In genomic region chr9:99466104-99466503, GRCh38 we compare ENCODE assay signal across 13 cellular contexts.
"Had no signal": no experiment of that assay in that cellular context is flagged by ENCODE, and none has a peak within 500 bp of the region (broad histone marks: within the 10 kb centered on the region; RNA-seq: fewer than 3 reads in every experiment).

No MANE protein-coding gene starts in this region.

- H3K4me3 Mint-ChIP-seq: dendritic cell treated with granulocyte-macrophage colony-stimulating factor and Interleukin-4, amounts not matched to agents 40 ng/mL and 50 ng/mL, for 4 days; stimulated activated effector memory CD8-positive, alpha-beta T cell treated with anti-CD3 and anti-CD28 coated beads, Interleukin-12 subunit alpha, Interleukin-12 subunit beta, amount 100 ng/mL, for 72 hours had no signal

- H3K4me1 Mint-ChIP-seq: stimulated activated effector memory CD8-positive, alpha-beta T cell treated with anti-CD3 and anti-CD28 coated beads, Interleukin-12 subunit alpha, Interleukin-12 subunit beta, amount 100 ng/mL, for 72 hours had no signal

- H3K36me3 ChIP-seq: breast epithelium, pancreas had no signal

- H3K27ac Mint-ChIP-seq: dendritic cell treated with granulocyte-macrophage colony-stimulating factor and Interleukin-4, amounts not matched to agents 40 ng/mL and 50 ng/mL, for 4 days; stimulated activated effector memory CD8-positive, alpha-beta T cell treated with anti-CD3 and anti-CD28 coated beads, Interleukin-12 subunit alpha, Interleukin-12 subunit beta, amount 100 ng/mL, for 72 hours had no signal

- H3K9me3 ChIP-seq: breast epithelium, pancreas had no signal

- DNase-seq: activated CD4-positive, CD25-positive, alpha-beta regulatory T cell treated with anti-CD3 and anti-CD28 coated beads, Interleukin-2, amount 50 U/mL, for 72 hours; activated naive CD4-positive, alpha-beta T cell treated with Interleukin-2 at 50 U/mL for 16 hours; effector memory CD4-positive, alpha-beta T cell; foreskin melanocyte; kidney glomerular epithelial cell; pancreas; stimulated activated CD4-positive, alpha-beta T cell treated with anti-CD3 and anti-CD28 coated beads, Interleukin-12 subunit alpha, Interleukin-12 subunit beta, amount 100 ng/mL, for 4 hours; T-helper 1 cell; T1000; trophoblast cell had no signal

- H3K9me3 Mint-ChIP-seq: stimulated activated effector memory CD8-positive, alpha-beta T cell treated with anti-CD3 and anti-CD28 coated beads, Interleukin-12 subunit alpha, Interleukin-12 subunit beta, amount 100 ng/mL, for 72 hours had no signal

- H3K4me3 ChIP-seq: breast epithelium, pancreas had no signal

- H3K27ac ChIP-seq: pancreas had no signal

- H3K4me1 ChIP-seq: breast epithelium, pancreas had no signal

- H3K36me3 Mint-ChIP-seq: stimulated activated effector memory CD8-positive, alpha-beta T cell treated with anti-CD3 and anti-CD28 coated beads, Interleukin-12 subunit alpha, Interleukin-12 subunit beta, amount 100 ng/mL, for 72 hours had no signal

- H3K27me3 ChIP-seq: breast epithelium, pancreas had no signal

- ATAC-seq: pancreas; stimulated activated effector memory CD8-positive, alpha-beta T cell treated with anti-CD3 and anti-CD28 coated beads, Interleukin-12 subunit alpha, Interleukin-12 subunit beta, amount 100 ng/mL, for 72 hours had no signal
